12 cellular contexts compared by ENCODE assay signal in the genomic region with DNA sequence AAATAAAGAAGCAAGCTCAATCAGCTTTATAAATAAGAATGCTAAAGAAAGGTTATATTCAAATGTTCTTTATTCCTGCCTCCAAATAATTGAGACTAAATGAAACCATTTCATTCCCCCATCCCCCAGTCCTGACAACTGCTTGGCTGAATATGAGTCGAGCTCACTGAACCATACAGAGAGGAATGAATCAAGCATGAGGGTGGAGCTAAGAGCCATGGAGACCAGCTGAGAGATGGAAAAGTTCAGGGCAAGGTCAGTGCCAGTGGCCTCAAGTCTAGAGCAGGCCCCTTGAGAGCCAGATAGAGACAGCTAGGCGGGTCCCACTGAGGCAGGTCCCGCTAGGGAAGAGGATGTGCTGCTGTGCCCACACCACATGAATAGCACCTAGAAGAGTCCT.
DNase-seq lines count a peak whose midpoint lies in the region; ATAC-seq and TF ChIP-seq lines count a peak whose summit lies in the region.
"Had no signal": no experiment of that assay in that cellular context is flagged by ENCODE, and none has a peak within 500 bp of the region (broad histone marks: within the 10 kb centered on the region; RNA-seq: fewer than 3 reads in every experiment).

No MANE protein-coding gene starts in this region.

- DNase-seq in DMS 273 (lab: John Stamatoyannopoulos, UW; ENCODE audit: unreplicated experiment) (peak; percentile 2), DMS 273 treated with DMSO at 0.1 percent for 48 hours (lab: John Stamatoyannopoulos, UW) (no peak), NCI-H2196 treated with DMSO at 0.1 percent for 48 hours (lab: John Stamatoyannopoulos, UW; ENCODE audit: unreplicated experiment) (peak; percentile 2), dermis blood vessel endothelial cell (peak; percentile 17), retinal pigment epithelial cell (ENCODE audit: low read depth) (peak; percentile 69)
- DNase-seq in central memory CD4-positive, alpha-beta T cell, result no peak
- DNase-seq: mucosa of descending colon; stimulated activated CD4-positive, alpha-beta T cell treated with anti-CD3 and anti-CD28 coated beads, Interleukin-2, amount 100 ng/mL, for 24 hours; transverse colon; WERI-Rb-1 had no signal

- TF ChIP-seq CTCF in retinal pigment epithelial cell (conservative IDR thresholded peaks at IDR 0.05; ENCODE audit: low read depth, low read length), result no peak

- H3K4me3 ChIP-seq in retinal pigment epithelial cell (ENCODE audit: low read length), result no peak overlapping the region
- H3K4me3 ChIP-seq: mucosa of descending colon, transverse colon had no signal

- ATAC-seq in GM21723 (IDR thresholded peaks at IDR 0.05; ENCODE audit: unreplicated experiment), result no peak
- ATAC-seq in GM19397 (IDR thresholded peaks at IDR 0.05; ENCODE audit: unreplicated experiment), result no peak
- ATAC-seq: mucosa of descending colon had no signal

Comparison
In these comparisons a context has a peak if more than half of its experiments do, and no peak if none do; other contexts are left out.
1. DNase-seq: peak in DMS 273 (single experiment), NCI-H2196 treated with DMSO at 0.1 percent for 48 hours (single experiment), dermis blood vessel endothelial cell (single experiment) and retinal pigment epithelial cell (single experiment); none in DMS 273 treated with DMSO at 0.1 percent for 48 hours (single experiment) and central memory CD4-positive, alpha-beta T cell (single experiment).